Comparison of ENCODE assay signal across 19 cellular contexts in the genomic region with DNA sequence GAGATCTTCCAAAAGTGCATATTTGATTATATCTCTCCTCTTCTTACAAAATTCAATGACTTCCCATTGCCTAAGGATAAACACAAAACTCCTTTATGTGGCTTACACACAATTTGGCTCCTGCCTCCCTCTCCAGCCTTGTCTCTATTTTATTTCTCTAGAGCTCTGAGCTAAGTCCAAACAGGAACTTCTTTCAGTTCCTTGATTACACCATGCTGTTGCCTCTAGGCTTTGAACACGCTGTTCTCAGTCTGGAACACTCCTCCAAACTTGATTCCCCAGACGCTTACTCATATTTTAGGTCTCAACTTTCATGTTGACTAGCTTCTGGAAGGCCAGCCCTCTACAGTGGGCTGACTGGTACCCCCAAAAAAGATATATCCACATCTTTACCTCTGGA.
DNase-seq lines count a peak whose midpoint lies in the region; ATAC-seq and TF ChIP-seq lines count a peak whose summit lies in the region.
"Had no signal": no experiment of that assay in that cellular context is flagged by ENCODE, and none has a peak within 500 bp of the region (broad histone marks: within the 10 kb centered on the region; RNA-seq: fewer than 3 reads in every experiment).

No MANE protein-coding gene starts in this region.

- no peak overlapping the region for H3K4me3 Mint-ChIP-seq in endothelial cell (ENCODE audit: unreplicated experiment)
- H3K4me3 Mint-ChIP-seq: activated CD4-positive, alpha-beta T cell treated with anti-CD3 and anti-CD28 coated beads for 36 hours; mesothelial cell of epicardium; T-helper 1 cell treated with Interleukin-12 subunit alpha and Interleukin-12 subunit beta and Interleukin-4 antibody, amounts not matched to agents 30 μg/mL and 1 μg/mL, for 36 hours had no signal

- ATAC-seq in esophagus mucosa = peak; percentile 91
- ATAC-seq: activated CD4-positive, alpha-beta T cell treated with anti-CD3 and anti-CD28 coated beads for 36 hours; HCT116 had no signal

- intact Hi-C loops in tibial artery (cut with DNase I; ENCODE audit: low total_unique reads) = no loop called here

- no peaks in the 10 kb centered on the region for H3K36me3 ChIP-seq in tibial artery
- H3K36me3 ChIP-seq: BLaER1, MG63 had no signal

- no peak for TF ChIP-seq CTCF in NB4 (IDR thresholded peaks at IDR 0.05; ENCODE audit: low read depth, low read length)
- no peak for TF ChIP-seq CTCF in tibial artery (IDR thresholded peaks at IDR 0.05)
- no peak for TF ChIP-seq CTCF in endothelial cell (IDR thresholded peaks at IDR 0.05; ENCODE audit: unreplicated experiment)

- no peaks in the 10 kb centered on the region for H3K27me3 Mint-ChIP-seq in endothelial cell (ENCODE audit: unreplicated experiment)

- TF ChIP-seq POLR2A in NB4 (IDR thresholded peaks at IDR 0.05; ENCODE audit: extremely low read depth, insufficient read length) = no peak

- no peaks in the 10 kb centered on the region for H3K27me3 ChIP-seq in tibial artery
- H3K27me3 ChIP-seq: BLaER1 had no signal

- H3K9me3 ChIP-seq in tibial artery = no peaks in the 10 kb centered on the region
- H3K9me3 ChIP-seq: BLaER1, MG63 had no signal

- no peaks in the 10 kb centered on the region for H3K4me1 ChIP-seq in tibial artery
- H3K4me1 ChIP-seq: BLaER1 had no signal

- H3K27ac Mint-ChIP-seq in endothelial cell (ENCODE audit: unreplicated experiment) = no peak overlapping the region
- H3K27ac Mint-ChIP-seq: activated CD4-positive, alpha-beta T cell treated with anti-CD3 and anti-CD28 coated beads for 36 hours; mesothelial cell of epicardium; T-helper 1 cell treated with Interleukin-12 subunit alpha and Interleukin-12 subunit beta and Interleukin-4 antibody, amounts not matched to agents 30 μg/mL and 1 μg/mL, for 36 hours had no signal

- peak overlapping the region in 1 of 2 donors; percentile 46 for H3K27ac ChIP-seq in tibial artery
- H3K27ac ChIP-seq: BLaER1 had no signal

- no peaks in the 10 kb centered on the region for H3K36me3 Mint-ChIP-seq in endothelial cell (ENCODE audit: low read depth, unreplicated experiment)
- H3K36me3 Mint-ChIP-seq: mesothelial cell of epicardium had no signal

- no peaks in the 10 kb centered on the region for H3K9me3 Mint-ChIP-seq in endothelial cell (ENCODE audit: unreplicated experiment)
- H3K9me3 Mint-ChIP-seq: mesothelial cell of epicardium; T-helper 1 cell treated with Interleukin-12 subunit alpha and Interleukin-12 subunit beta and Interleukin-4 antibody, amounts not matched to agents 30 μg/mL and 1 μg/mL, for 36 hours had no signal

- H3K4me3 ChIP-seq in NB4 (ENCODE audit: low read depth, low read length) = no peak overlapping the region
- no peak overlapping the region for H3K4me3 ChIP-seq in tibial artery
- H3K4me3 ChIP-seq: BLaER1, MG63 had no signal

- peaks cover 10% of the 10 kb centered on the region for H3K4me1 Mint-ChIP-seq in endothelial cell (ENCODE audit: unreplicated experiment)

- peak; percentile 3 for DNase-seq in NB4 (ENCODE audit: low read depth)
- DNase-seq in iris pigment epithelial cell (ENCODE audit: low read depth) = peak; percentile 98
- peak; percentile 51 to 61 for DNase-seq in tibial artery
- no peak for DNase-seq in activated CD8-positive, alpha-beta memory T cell treated with anti-CD3 and anti-CD28 coated beads, Interleukin-2, amount 50 U/mL, for 48 hours
- no peak for DNase-seq in DMS114 treated with DMSO at 0.1 percent for 48 hours (lab: John Stamatoyannopoulos, UW; ENCODE audit: unreplicated experiment)
- no peak for DNase-seq in OCI-M1 (lab: John Stamatoyannopoulos, UW)
- no peak for DNase-seq in endothelial cell (ENCODE audit: low spot score)
- DNase-seq: activated CD4-positive, alpha-beta T cell treated with anti-CD3 and anti-CD28 coated beads for 36 hours; activated T-cell treated with anti-CD3 and anti-CD28 coated beads, Interleukin-2, amount 50 U/mL, for 48 hours; effector CD8-positive, alpha-beta T cell; MG63; NCI-H2171 treated with DMSO at 0.1 percent for 48 hours; stimulated activated CD4-positive, alpha-beta T cell treated with anti-CD3 and anti-CD28 coated beads, Interleukin-4, amount 100 ng/mL, for 1 hour; stimulated activated naive CD4-positive, alpha-beta T cell had no signal

Comparison
In these comparisons a context has a peak if more than half of its experiments do, and no peak if none do; other contexts are left out.
1. DNase-seq: peak in NB4 (single experiment), iris pigment epithelial cell (single experiment) and tibial artery (2 of 2); none in activated CD8-positive, alpha-beta memory T cell treated with anti-CD3 and anti-CD28 coated beads, Interleukin-2, amount 50 U/mL, for 48 hours (single experiment), DMS114 treated with DMSO at 0.1 percent for 48 hours (single experiment), OCI-M1 (single experiment) and endothelial cell (single experiment).